1 cellular context compared by ENCODE assay signal in genomic region chr5:96220610-96221390, GRCh38.
TF ChIP-seq lines count a peak whose summit lies in the region.

No MANE protein-coding gene starts in this region.

TF ChIP-seq in GM12878, 131 proteins besides CTCF, POLR2A, EP300 and RAD21 (continued from another document):
- TF ChIP-seq ATF2 (IDR thresholded peaks at IDR 0.05; ENCODE audit: low read length) (peak; percentile 47), PKNOX1 (IDR thresholded peaks at IDR 0.05) (no peak), BCL11A (IDR thresholded peaks at IDR 0.05; ENCODE audit: low read depth, low read length) (peak; percentile 28; the same call in 1 of the 2 replicates), CREM (IDR thresholded peaks at IDR 0.05; ENCODE audit: low read depth) (peak; percentile 67; the same call in 1 of the 2 replicates), CBX5 (IDR thresholded peaks at IDR 0.05; ENCODE audit: low read depth) (no peak), CREB1 (IDR thresholded peaks at IDR 0.05; ENCODE audit: low read depth) (0 out of 2 replicates have a peak, but pooled peaks have one; percentile 26), NBN (IDR thresholded peaks at IDR 0.05) (no peak), GABPA (IDR thresholded peaks at IDR 0.05; ENCODE audit: low read depth) (peak; percentile 13; the same call in 1 of the 2 replicates), GATAD2B (conservative IDR thresholded peaks at IDR 0.05; ENCODE audit: low read depth) (no peak), TCF7 (IDR thresholded peaks at IDR 0.05; ENCODE audit: borderline replicate concordance) (0 out of 2 replicates have a peak, but pooled peaks have one; percentile 43), KDM1A (IDR thresholded peaks at IDR 0.05; ENCODE audit: borderline replicate concordance) (no peak), MTA2 (IDR thresholded peaks at IDR 0.05; ENCODE audit: low read depth) (no peak), JUND (IDR thresholded peaks at IDR 0.05; ENCODE audit: low read depth, low read length) (no peak), RCOR1 (conservative IDR thresholded peaks at IDR 0.05; ENCODE audit: low read depth, low read length) (no peak), NFIC (IDR thresholded peaks at IDR 0.05; ENCODE audit: low read depth, low read length) (peak; percentile 84; the same call in 1 of the 2 replicates), ESRRA (IDR thresholded peaks at IDR 0.05; ENCODE audit: low read length) (no peak), PAX5 (IDR thresholded peaks at IDR 0.05; ENCODE audit: borderline replicate concordance, low read depth, low read length) (no peak), ZNF24 (IDR thresholded peaks at IDR 0.05) (no peak), PML (IDR thresholded peaks at IDR 0.05; ENCODE audit: low read length) (no peak), CEBPB (IDR thresholded peaks at IDR 0.05; ENCODE audit: borderline replicate concordance in 1 of 2, low read depth in 2 of 2, low read length in 2 of 2) (peak in 1 of 2 experiments; percentile 32; a peak in 1 of 4 replicates), SIN3A (IDR thresholded peaks at IDR 0.05; ENCODE audit: low read depth, low read length) (no peak), ETV6 (conservative IDR thresholded peaks at IDR 0.05 in 1 of 2, IDR thresholded peaks at IDR 0.05 in 1 of 2; ENCODE audit: borderline replicate concordance in 1 of 2, low read depth in 1 of 2) (peak in 1 of 2 experiments; percentile 74; a peak in 1 of 4 replicates), MEF2A (IDR thresholded peaks at IDR 0.05; ENCODE audit: insufficient read depth, low read depth, low read length) (no peak), RUNX3 (IDR thresholded peaks at IDR 0.05; ENCODE audit: low read length) (peak; percentile 72), EGR1 (IDR thresholded peaks at IDR 0.05; ENCODE audit: borderline replicate concordance in 1 of 2, low read depth in 2 of 2, low read length in 2 of 2) (no peak), SPI1 (IDR thresholded peaks at IDR 0.05; ENCODE audit: borderline replicate concordance, insufficient read depth, low read depth, low read length) (no peak), JUNB (IDR thresholded peaks at IDR 0.05) (peak; percentile 93), BCLAF1 (IDR thresholded peaks at IDR 0.05) (no peak), PAX8 (IDR thresholded peaks at IDR 0.05) (no peak), PRDM15 (CRISPR knock-in tag; IDR thresholded peaks at IDR 0.05) (no peak), CUX1 (IDR thresholded peaks at IDR 0.05; ENCODE audit: insufficient replicate concordance, low read depth, low read length) (no peak), BHLHE40 (IDR thresholded peaks at IDR 0.05; ENCODE audit: borderline replicate concordance in 1 of 2, low read depth in 2 of 2, low read length in 1 of 2) (no peak), NFXL1 (IDR thresholded peaks at IDR 0.05; ENCODE audit: borderline replicate concordance) (no peak), DPF2 (IDR thresholded peaks at IDR 0.05) (no peak), KLF5 (IDR thresholded peaks at IDR 0.05; ENCODE audit: partially characterized antibody) (no peak), FOXK2 (IDR thresholded peaks at IDR 0.05) (no peak)
TF ChIP-seq in GM12878: peak in this region for 12.
